10 cellular contexts compared by ENCODE assay signal in the genomic region with DNA sequence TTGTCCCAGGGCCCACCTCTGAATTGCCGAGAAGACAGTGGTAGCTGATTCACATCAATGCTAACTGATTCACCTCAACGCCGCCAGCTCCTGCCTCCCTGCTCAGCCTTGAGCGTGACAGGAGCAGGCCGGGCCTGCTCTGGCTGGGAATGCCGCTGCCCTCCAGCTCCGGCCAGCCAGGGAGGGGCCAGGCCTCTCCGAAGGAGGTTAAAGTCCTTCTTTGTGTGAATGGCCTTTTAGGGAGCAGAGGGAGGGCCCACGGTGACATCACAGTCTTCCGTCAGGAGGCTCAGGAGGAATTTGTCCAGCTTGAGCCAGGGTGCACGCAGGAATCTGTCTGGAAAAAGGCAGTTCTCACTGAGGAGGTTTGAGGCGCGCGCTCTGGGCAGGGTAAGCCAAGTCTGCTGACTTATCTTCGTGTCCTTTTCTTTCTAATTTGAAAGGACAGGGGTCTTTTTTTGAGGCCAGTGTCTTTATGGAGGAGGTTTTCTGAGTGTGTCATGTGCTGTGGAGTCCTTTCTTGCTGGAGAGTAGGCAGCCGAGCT.
DNase-seq lines count a peak whose midpoint lies in the region; ATAC-seq and TF ChIP-seq lines count a peak whose summit lies in the region.
"Had no signal": no experiment of that assay in that cellular context is flagged by ENCODE, and none has a peak within 500 bp of the region (broad histone marks: within the 10 kb centered on the region; RNA-seq: fewer than 3 reads in every experiment).

No MANE protein-coding gene starts in this region.

- peaks cover 33% of the 10 kb centered on the region for H3K36me3 ChIP-seq in DOHH2 (ENCODE audit: control insufficient read depth, low read length)
- H3K36me3 ChIP-seq in WERI-Rb-1 = no peaks in the 10 kb centered on the region
- H3K36me3 ChIP-seq: HAP-1 had no signal

- no peak overlapping the region for H3K4me3 Mint-ChIP-seq in activated naive CD8-positive, alpha-beta T cell treated with anti-CD3 and anti-CD28 coated beads for 36 hours
- H3K4me3 Mint-ChIP-seq: dendritic cell treated with granulocyte-macrophage colony-stimulating factor and Interleukin-4, amounts not matched to agents 40 ng/mL and 50 ng/mL, for 4 days had no signal

- DNase-seq in WERI-Rb-1 = peak; percentile 70
- DNase-seq in cardiac septum (ENCODE audit: low spot score) = peak; percentile 93
- DNase-seq in posterior vena cava (ENCODE audit: low spot score) = peak; percentile 97
- DNase-seq in NCI-H1092 (lab: John Stamatoyannopoulos, UW) = no peak
- DNase-seq in NCI-H1417 (lab: John Stamatoyannopoulos, UW) = no peak
- no peak for DNase-seq in activated naive CD8-positive, alpha-beta T cell treated with anti-CD3 and anti-CD28 coated beads for 36 hours

- H3K27ac ChIP-seq in DOHH2 (ENCODE audit: low read depth, low read length) = peak overlapping the region; percentile 95
- peak overlapping the region; percentile 19 for H3K27ac ChIP-seq in WERI-Rb-1

- ATAC-seq in HG02642 (IDR thresholded peaks at IDR 0.05; ENCODE audit: poor library complexity, unreplicated experiment) = no peak

- H3K79me2 ChIP-seq in DOHH2 (ENCODE audit: control insufficient read depth, low read length) = peaks cover 99% of the 10 kb centered on the region

- peaks cover 98% of the 10 kb centered on the region for H3K4me1 ChIP-seq in DOHH2 (ENCODE audit: control insufficient read depth, low read length)
- H3K4me1 ChIP-seq: HAP-1 had no signal

- H3K27me3 ChIP-seq in DOHH2 (ENCODE audit: control insufficient read depth, low read length) = no peaks in the 10 kb centered on the region
- no peaks in the 10 kb centered on the region for H3K27me3 ChIP-seq in WERI-Rb-1 (ENCODE audit: insufficient read depth, low read depth, severe bottlenecking)

- TF ChIP-seq CTCF in DOHH2 (IDR thresholded peaks at IDR 0.05; ENCODE audit: low read depth, low read length, poor library complexity, severe bottlenecking) (no peak), WERI-Rb-1 (IDR thresholded peaks at IDR 0.05; ENCODE audit: low read depth, low read length) (no peak)

- H3F3A ChIP-seq in DOHH2 (ENCODE audit: control insufficient read depth, insufficient read depth) = peaks cover 55% of the 10 kb centered on the region

- H3K9me3 ChIP-seq in DOHH2 (ENCODE audit: control insufficient read depth, insufficient read depth, low read length) (no peaks in the 10 kb centered on the region), WERI-Rb-1 (ENCODE audit: severe bottlenecking) (no peaks in the 10 kb centered on the region)
- H3K9me3 ChIP-seq: HAP-1 had no signal

- no peaks in the 10 kb centered on the region for H3K9me3 Mint-ChIP-seq in activated naive CD8-positive, alpha-beta T cell treated with anti-CD3 and anti-CD28 coated beads for 36 hours
- H3K9me3 Mint-ChIP-seq: dendritic cell treated with granulocyte-macrophage colony-stimulating factor and Interleukin-4, amounts not matched to agents 40 ng/mL and 50 ng/mL, for 4 days had no signal

- peak overlapping the region; percentile 74 for H3K4me3 ChIP-seq in DOHH2 (ENCODE audit: low read length)
- no peak overlapping the region for H3K4me3 ChIP-seq in WERI-Rb-1 (ENCODE audit: low read depth, low read length)
- H3K4me3 ChIP-seq: HAP-1 had no signal

- no peaks in the 10 kb centered on the region for H4K20me1 ChIP-seq in DOHH2 (ENCODE audit: control insufficient read depth, insufficient read depth, low read depth, low read length)

- H3K4me2 ChIP-seq in DOHH2 (ENCODE audit: low read length) = peak overlapping the region; percentile 95

- no peaks in the 10 kb centered on the region for H3K27me3 Mint-ChIP-seq in activated naive CD8-positive, alpha-beta T cell treated with anti-CD3 and anti-CD28 coated beads for 36 hours
- H3K27me3 Mint-ChIP-seq: dendritic cell treated with granulocyte-macrophage colony-stimulating factor and Interleukin-4, amounts not matched to agents 40 ng/mL and 50 ng/mL, for 4 days had no signal

- no peak overlapping the region for H3K27ac Mint-ChIP-seq in activated naive CD8-positive, alpha-beta T cell treated with anti-CD3 and anti-CD28 coated beads for 36 hours
- H3K27ac Mint-ChIP-seq: dendritic cell treated with granulocyte-macrophage colony-stimulating factor and Interleukin-4, amounts not matched to agents 40 ng/mL and 50 ng/mL, for 4 days had no signal

- intact Hi-C loops in cardiac septum (cut with DNase I) = loop anchor here (5.0 kb wide), 3 partner anchors 53 to 213 kb away; no protein-coding TSS in a partner anchor
- intact Hi-C loops in posterior vena cava (cut with DNase I) = no loop called here

- no peaks in the 10 kb centered on the region for H3K36me3 Mint-ChIP-seq in activated naive CD8-positive, alpha-beta T cell treated with anti-CD3 and anti-CD28 coated beads for 36 hours

- H3K9me2 ChIP-seq in DOHH2 (replicated peaks; ENCODE audit: control insufficient read depth, low read length) = no peaks in the 10 kb centered on the region

- peaks cover 15% of the 10 kb centered on the region for H3K4me1 Mint-ChIP-seq in activated naive CD8-positive, alpha-beta T cell treated with anti-CD3 and anti-CD28 coated beads for 36 hours

Comparison
In these comparisons a context has a peak if more than half of its experiments do, and no peak if none do; other contexts are left out.
1. DNase-seq: peak in WERI-Rb-1 (single experiment), cardiac septum (single experiment) and posterior vena cava (single experiment); none in NCI-H1092 (single experiment), NCI-H1417 (0 of 3) and activated naive CD8-positive, alpha-beta T cell treated with anti-CD3 and anti-CD28 coated beads for 36 hours (single experiment).